Comparison of ENCODE assay signal across 2 cellular contexts in the genomic region with DNA sequence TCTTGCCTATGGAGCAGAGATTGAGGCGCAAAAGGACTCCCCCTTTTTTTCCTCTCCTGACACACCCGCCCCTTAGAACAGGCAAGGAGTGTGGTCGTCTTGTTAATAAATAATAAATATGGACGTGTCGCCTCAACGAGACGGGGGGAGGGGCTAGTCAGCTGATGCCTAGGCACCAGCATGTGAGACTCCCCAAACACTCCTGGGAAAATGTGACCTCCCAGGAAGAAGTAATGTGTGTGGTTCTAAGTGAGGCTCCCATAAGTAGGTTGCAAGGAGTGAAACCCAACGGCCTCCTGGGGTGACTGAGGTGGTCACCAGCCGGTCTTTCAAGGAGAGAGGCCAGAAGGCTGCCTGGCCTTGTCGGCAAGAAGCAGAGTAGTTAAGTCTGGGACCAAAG.
TF ChIP-seq lines count a peak whose summit lies in the region.

No MANE protein-coding gene starts in this region.

TF ChIP-seq in SK-N-SH, 30 proteins besides CTCF, POLR2A, EP300 and RAD21 (continued from another document):
- TF ChIP-seq, protein P1, sequence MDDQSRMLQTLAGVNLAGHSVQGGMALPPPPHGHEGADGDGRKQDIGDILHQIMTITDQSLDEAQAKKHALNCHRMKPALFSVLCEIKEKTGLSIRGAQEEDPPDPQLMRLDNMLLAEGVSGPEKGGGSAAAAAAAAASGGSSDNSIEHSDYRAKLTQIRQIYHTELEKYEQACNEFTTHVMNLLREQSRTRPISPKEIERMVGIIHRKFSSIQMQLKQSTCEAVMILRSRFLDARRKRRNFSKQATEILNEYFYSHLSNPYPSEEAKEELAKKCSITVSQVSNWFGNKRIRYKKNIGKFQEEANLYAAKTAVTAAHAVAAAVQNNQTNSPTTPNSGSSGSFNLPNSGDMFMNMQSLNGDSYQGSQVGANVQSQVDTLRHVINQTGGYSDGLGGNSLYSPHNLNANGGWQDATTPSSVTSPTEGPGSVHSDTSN (IDR thresholded peaks at IDR 0.05) = no peak
- TF ChIP-seq SMC3 (IDR thresholded peaks at IDR 0.05; ENCODE audit: low read depth, low read length) (no peak), NFIC (IDR thresholded peaks at IDR 0.05; ENCODE audit: borderline replicate concordance) (no peak), FOSL2 (IDR thresholded peaks at IDR 0.05; ENCODE audit: borderline replicate concordance, low read depth) (no peak), TAF1 (IDR thresholded peaks at IDR 0.05; ENCODE audit: borderline replicate concordance, low read depth, low read length) (no peak), POLR2AphosphoS5 (IDR thresholded peaks at IDR 0.05; ENCODE audit: low read depth, low read length) (no peak), RXRA (IDR thresholded peaks at IDR 0.05; ENCODE audit: borderline replicate concordance, low read depth) (no peak), YY1 (IDR thresholded peaks at IDR 0.05; ENCODE audit: low read depth) (no peak), SIN3A (IDR thresholded peaks at IDR 0.05; ENCODE audit: borderline replicate concordance, low read depth, low read length) (no peak), JUND (IDR thresholded peaks at IDR 0.05) (no peak), NRF1 (IDR thresholded peaks at IDR 0.05; ENCODE audit: low read depth, low read length) (no peak), ELF1 (IDR thresholded peaks at IDR 0.05) (no peak)
- TF ChIP-seq, protein P2, sequence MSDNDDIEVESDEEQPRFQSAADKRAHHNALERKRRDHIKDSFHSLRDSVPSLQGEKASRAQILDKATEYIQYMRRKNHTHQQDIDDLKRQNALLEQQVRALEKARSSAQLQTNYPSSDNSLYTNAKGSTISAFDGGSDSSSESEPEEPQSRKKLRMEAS (IDR thresholded peaks at IDR 0.05; ENCODE audit: low read depth) = no peak
- TF ChIP-seq, protein P3, sequence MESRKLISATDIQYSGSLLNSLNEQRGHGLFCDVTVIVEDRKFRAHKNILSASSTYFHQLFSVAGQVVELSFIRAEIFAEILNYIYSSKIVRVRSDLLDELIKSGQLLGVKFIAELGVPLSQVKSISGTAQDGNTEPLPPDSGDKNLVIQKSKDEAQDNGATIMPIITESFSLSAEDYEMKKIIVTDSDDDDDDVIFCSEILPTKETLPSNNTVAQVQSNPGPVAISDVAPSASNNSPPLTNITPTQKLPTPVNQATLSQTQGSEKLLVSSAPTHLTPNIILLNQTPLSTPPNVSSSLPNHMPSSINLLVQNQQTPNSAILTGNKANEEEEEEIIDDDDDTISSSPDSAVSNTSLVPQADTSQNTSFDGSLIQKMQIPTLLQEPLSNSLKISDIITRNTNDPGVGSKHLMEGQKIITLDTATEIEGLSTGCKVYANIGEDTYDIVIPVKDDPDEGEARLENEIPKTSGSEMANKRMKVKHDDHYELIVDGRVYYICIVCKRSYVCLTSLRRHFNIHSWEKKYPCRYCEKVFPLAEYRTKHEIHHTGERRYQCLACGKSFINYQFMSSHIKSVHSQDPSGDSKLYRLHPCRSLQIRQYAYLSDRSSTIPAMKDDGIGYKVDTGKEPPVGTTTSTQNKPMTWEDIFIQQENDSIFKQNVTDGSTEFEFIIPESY (IDR thresholded peaks at IDR 0.05; ENCODE audit: borderline replicate concordance, low read depth) = no peak
- TF ChIP-seq, protein P4, sequence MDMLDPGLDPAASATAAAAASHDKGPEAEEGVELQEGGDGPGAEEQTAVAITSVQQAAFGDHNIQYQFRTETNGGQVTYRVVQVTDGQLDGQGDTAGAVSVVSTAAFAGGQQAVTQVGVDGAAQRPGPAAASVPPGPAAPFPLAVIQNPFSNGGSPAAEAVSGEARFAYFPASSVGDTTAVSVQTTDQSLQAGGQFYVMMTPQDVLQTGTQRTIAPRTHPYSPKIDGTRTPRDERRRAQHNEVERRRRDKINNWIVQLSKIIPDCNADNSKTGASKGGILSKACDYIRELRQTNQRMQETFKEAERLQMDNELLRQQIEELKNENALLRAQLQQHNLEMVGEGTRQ (IDR thresholded peaks at IDR 0.05; ENCODE audit: borderline replicate concordance, low read depth, low read length) = no peak
- TF ChIP-seq, protein P5, sequence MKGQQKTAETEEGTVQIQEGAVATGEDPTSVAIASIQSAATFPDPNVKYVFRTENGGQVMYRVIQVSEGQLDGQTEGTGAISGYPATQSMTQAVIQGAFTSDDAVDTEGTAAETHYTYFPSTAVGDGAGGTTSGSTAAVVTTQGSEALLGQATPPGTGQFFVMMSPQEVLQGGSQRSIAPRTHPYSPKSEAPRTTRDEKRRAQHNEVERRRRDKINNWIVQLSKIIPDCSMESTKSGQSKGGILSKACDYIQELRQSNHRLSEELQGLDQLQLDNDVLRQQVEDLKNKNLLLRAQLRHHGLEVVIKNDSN (IDR thresholded peaks at IDR 0.05; ENCODE audit: borderline replicate concordance, low read depth) = no peak
- TF ChIP-seq, protein P6, sequence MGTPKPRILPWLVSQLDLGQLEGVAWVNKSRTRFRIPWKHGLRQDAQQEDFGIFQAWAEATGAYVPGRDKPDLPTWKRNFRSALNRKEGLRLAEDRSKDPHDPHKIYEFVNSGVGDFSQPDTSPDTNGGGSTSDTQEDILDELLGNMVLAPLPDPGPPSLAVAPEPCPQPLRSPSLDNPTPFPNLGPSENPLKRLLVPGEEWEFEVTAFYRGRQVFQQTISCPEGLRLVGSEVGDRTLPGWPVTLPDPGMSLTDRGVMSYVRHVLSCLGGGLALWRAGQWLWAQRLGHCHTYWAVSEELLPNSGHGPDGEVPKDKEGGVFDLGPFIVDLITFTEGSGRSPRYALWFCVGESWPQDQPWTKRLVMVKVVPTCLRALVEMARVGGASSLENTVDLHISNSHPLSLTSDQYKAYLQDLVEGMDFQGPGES (IDR thresholded peaks at IDR 0.05; ENCODE audit: low read depth, low read length) = no peak

TF ChIP-seq in SK-N-SH treated with all-trans-retinoic acid at 6 μM for 48 hours, 23 proteins besides CTCF, POLR2A, EP300 and RAD21 (continued from another document):
- TF ChIP-seq, protein P7, sequence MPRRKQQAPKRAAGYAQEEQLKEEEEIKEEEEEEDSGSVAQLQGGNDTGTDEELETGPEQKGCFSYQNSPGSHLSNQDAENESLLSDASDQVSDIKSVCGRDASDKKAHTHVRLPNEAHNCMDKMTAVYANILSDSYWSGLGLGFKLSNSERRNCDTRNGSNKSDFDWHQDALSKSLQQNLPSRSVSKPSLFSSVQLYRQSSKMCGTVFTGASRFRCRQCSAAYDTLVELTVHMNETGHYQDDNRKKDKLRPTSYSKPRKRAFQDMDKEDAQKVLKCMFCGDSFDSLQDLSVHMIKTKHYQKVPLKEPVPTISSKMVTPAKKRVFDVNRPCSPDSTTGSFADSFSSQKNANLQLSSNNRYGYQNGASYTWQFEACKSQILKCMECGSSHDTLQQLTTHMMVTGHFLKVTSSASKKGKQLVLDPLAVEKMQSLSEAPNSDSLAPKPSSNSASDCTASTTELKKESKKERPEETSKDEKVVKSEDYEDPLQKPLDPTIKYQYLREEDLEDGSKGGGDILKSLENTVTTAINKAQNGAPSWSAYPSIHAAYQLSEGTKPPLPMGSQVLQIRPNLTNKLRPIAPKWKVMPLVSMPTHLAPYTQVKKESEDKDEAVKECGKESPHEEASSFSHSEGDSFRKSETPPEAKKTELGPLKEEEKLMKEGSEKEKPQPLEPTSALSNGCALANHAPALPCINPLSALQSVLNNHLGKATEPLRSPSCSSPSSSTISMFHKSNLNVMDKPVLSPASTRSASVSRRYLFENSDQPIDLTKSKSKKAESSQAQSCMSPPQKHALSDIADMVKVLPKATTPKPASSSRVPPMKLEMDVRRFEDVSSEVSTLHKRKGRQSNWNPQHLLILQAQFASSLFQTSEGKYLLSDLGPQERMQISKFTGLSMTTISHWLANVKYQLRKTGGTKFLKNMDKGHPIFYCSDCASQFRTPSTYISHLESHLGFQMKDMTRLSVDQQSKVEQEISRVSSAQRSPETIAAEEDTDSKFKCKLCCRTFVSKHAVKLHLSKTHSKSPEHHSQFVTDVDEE (CRISPR knock-in tag; IDR thresholded peaks at IDR 0.05) = no peak
- TF ChIP-seq, protein P8, sequence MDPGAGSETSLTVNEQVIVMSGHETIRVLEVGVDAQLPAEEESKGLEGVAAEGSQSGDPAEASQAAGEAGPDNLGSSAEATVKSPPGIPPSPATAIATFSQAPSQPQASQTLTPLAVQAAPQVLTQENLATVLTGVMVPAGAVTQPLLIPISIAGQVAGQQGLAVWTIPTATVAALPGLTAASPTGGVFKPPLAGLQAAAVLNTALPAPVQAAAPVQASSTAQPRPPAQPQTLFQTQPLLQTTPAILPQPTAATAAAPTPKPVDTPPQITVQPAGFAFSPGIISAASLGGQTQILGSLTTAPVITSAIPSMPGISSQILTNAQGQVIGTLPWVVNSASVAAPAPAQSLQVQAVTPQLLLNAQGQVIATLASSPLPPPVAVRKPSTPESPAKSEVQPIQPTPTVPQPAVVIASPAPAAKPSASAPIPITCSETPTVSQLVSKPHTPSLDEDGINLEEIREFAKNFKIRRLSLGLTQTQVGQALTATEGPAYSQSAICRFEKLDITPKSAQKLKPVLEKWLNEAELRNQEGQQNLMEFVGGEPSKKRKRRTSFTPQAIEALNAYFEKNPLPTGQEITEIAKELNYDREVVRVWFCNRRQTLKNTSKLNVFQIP (CRISPR knock-in tag; IDR thresholded peaks at IDR 0.05; ENCODE audit: borderline replicate concordance, low read depth) = no peak
- no peak for TF ChIP-seq TCF4 (CRISPR knock-in tag; IDR thresholded peaks at IDR 0.05; ENCODE audit: borderline replicate concordance)
